ENCODE assay signal across 20 cellular contexts in genomic region chr10:113872139-113873030, GRCh38. TPM values are rescaled to one million over a fixed set of nuclear protein-coding genes. Genes with fewer than 3 reads are reported as not detected.
DNase-seq lines count a peak whose midpoint lies in the region; ATAC-seq, FAIRE-seq and TF ChIP-seq lines count a peak whose summit lies in the region.
"Had no signal": no experiment of that assay in that cellular context is flagged by ENCODE, and none has a peak within 500 bp of the region (broad histone marks: within the 10 kb centered on the region; RNA-seq: fewer than 3 reads in every experiment).

No MANE protein-coding gene starts in this region.

- no peak overlapping the region for H3K4me2 ChIP-seq in A549

- no peaks in the 10 kb centered on the region for H3K27me3 ChIP-seq in WERI-Rb-1 (ENCODE audit: insufficient read depth, low read depth, severe bottlenecking)
- H3K27me3 ChIP-seq: thyroid gland had no signal

- H3K27ac ChIP-seq in A549, result no peak overlapping the region
- no peak overlapping the region for H3K27ac ChIP-seq in WERI-Rb-1
- H3K27ac ChIP-seq: thyroid gland had no signal

- no peak for TF ChIP-seq RAD21 in A549 (conservative IDR thresholded peaks at IDR 0.05 in 1 of 2, IDR thresholded peaks at IDR 0.05 in 1 of 2)

- H3K9me3 ChIP-seq in A549 (peaks cover 15% of the 10 kb centered on the region), WERI-Rb-1 (ENCODE audit: severe bottlenecking) (no peaks in the 10 kb centered on the region)
- H3K9me3 ChIP-seq: thyroid gland had no signal

- 91% methylated on average over 3 of the region's 3 CpGs for WGBS in A549 (ENCODE audit: missing lambda C conversion rate)

- no peaks in the 10 kb centered on the region for H3K4me1 ChIP-seq in A549

- no peak for TF ChIP-seq CTCF in A549 (IDR thresholded peaks at IDR 0.05)
- peak; percentile 8; the same call in 1 of the 2 replicates for TF ChIP-seq CTCF in GM12874 (IDR thresholded peaks at IDR 0.05; ENCODE audit: insufficient read depth, low read depth, low read length)
- TF ChIP-seq CTCF in NB4 (IDR thresholded peaks at IDR 0.05; ENCODE audit: low read depth, low read length), result peak; percentile 7
- peak; percentile 33 for TF ChIP-seq CTCF in choroid plexus epithelial cell (conservative IDR thresholded peaks at IDR 0.05; ENCODE audit: low read depth, low read length)
- no peak for TF ChIP-seq CTCF in WERI-Rb-1 (IDR thresholded peaks at IDR 0.05; ENCODE audit: low read depth, low read length)

- FAIRE-seq in A549 (lab: Jason Lieb, UNC) (peak; percentile 67), HTR-8/SVneo (lab: Jason Lieb, UNC) (no peak)
- FAIRE-seq: astrocyte had no signal

- peak in 1 of 2 experiments; percentile 35 for DNase-seq in A549 (ENCODE audit: low read depth in 1 of 2, low spot score in 1 of 2)
- peak; percentile 47 for DNase-seq in NB4 (ENCODE audit: low read depth)
- DNase-seq in choroid plexus epithelial cell (ENCODE audit: low read depth), result no peak
- no peak for DNase-seq in LoVo (ENCODE audit: low spot score)
- no peak for DNase-seq in WERI-Rb-1
- no peak for DNase-seq in HEK293T (ENCODE audit: extremely low spot score)
- no peak for DNase-seq in HTR-8/SVneo (ENCODE audit: insufficient read length, low spot score)
- DNase-seq: activated CD4-positive, alpha-beta T cell treated with anti-CD3 and anti-CD28 coated beads, Interleukin-2, amount 50 U/mL, for 4 hours; activated naive CD4-positive, alpha-beta T cell treated with anti-CD3 and anti-CD28 coated beads, Interleukin-2, amount 10 ng/mL, durations not matched to agents 7 days and 5 days; CD8-positive, alpha-beta memory T cell; cerebellar nuclear complex; effector memory CD4-positive, alpha-beta T cell; head of caudate nucleus; immature natural killer cell; NCI-H1105 treated with DMSO at 0.1 percent for 48 hours; NCI-H526 treated with DMSO at 0.1 percent for 48 hours; right cardiac atrium; thyroid gland had no signal

- ATAC-seq in A549, result no peak
- ATAC-seq: right cardiac atrium had no signal

- CTCF ChIA-PET in A549 (lab: Yijun Ruan, JAX) (interaction anchor here (1.0 to 1.6 kb wide), 3 partner anchors 10 to 12 kb away, joined by 3 read pairs; no protein-coding TSS in a partner anchor), HEK293T (lab: Yijun Ruan, JAX) (interaction anchor here (0.6 kb wide), 1 partner anchor 124 kb away, joined by 3 read pairs; no protein-coding TSS in a partner anchor)

- TF ChIP-seq POLR2A in A549 (IDR thresholded peaks at IDR 0.05; ENCODE audit: low read length) (no peak), NB4 (IDR thresholded peaks at IDR 0.05; ENCODE audit: extremely low read depth, insufficient read length) (no peak)

- POLR2A ChIA-PET in A549 (lab: Yijun Ruan, JAX), result no interaction called here
- POLR2A ChIA-PET in HEK293T (lab: Yijun Ruan, JAX), result no interaction called here

- H3K4me3 ChIP-seq in A549 (no peak overlapping the region), NB4 (ENCODE audit: low read depth, low read length) (no peak overlapping the region), choroid plexus epithelial cell (ENCODE audit: low read depth, low read length) (no peak overlapping the region), WERI-Rb-1 (ENCODE audit: low read depth, low read length) (no peak overlapping the region)
- H3K4me3 ChIP-seq: thyroid gland had no signal

- peaks cover 14% of the 10 kb centered on the region for H3K36me3 ChIP-seq in WERI-Rb-1
- H3K36me3 ChIP-seq: thyroid gland had no signal

- TF ChIP-seq EP300 in A549 (IDR thresholded peaks at IDR 0.05), result no peak

TF ChIP-seq in A549, 52 proteins besides CTCF, POLR2A, EP300 and RAD21:
- no peak for TF ChIP-seq E2F6 (IDR thresholded peaks at IDR 0.05; ENCODE audit: borderline replicate concordance, low read depth)
- TF ChIP-seq MAFK (IDR thresholded peaks at IDR 0.05; ENCODE audit: partially characterized antibody), result peak; percentile 94

TF ChIP-seq in HEK293T, 16 proteins besides CTCF, POLR2A, EP300 and RAD21:
- TF ChIP-seq ZNF384 (IDR thresholded peaks at IDR 0.05) (no peak), LEF1 (IDR thresholded peaks at IDR 0.05; ENCODE audit: borderline replicate concordance) (no peak), SP1 (IDR thresholded peaks at IDR 0.05) (no peak), ELF4 (IDR thresholded peaks at IDR 0.05) (no peak), FOXM1 (IDR thresholded peaks at IDR 0.05; ENCODE audit: borderline replicate concordance) (no peak), CTBP1 (IDR thresholded peaks at IDR 0.05; ENCODE audit: borderline replicate concordance) (no peak), NFRKB (IDR thresholded peaks at IDR 0.05) (no peak), HDGF (IDR thresholded peaks at IDR 0.05; ENCODE audit: borderline replicate concordance) (no peak), TARDBP (IDR thresholded peaks at IDR 0.05) (no peak), L3MBTL2 (conservative IDR thresholded peaks at IDR 0.05) (no peak)

RNA-seq across cellular contexts. Expression of gene NHLRC2, which starts 17.9 kb away (rescaled TPM):
- polyA plus RNA-seq in A549 (2011; rRNA removed) (16.1 and 17.3 TPM in 2 replicates), A549 (2017; fragmentation: RNase III; extraction: RNeasy Plus Mini Kit Qiagen cat#74134 plus additional on column Dnase treatment) (4.9 to 5.8 TPM (median 5.1 TPM) in 3 replicates)
- 3.1 and 3.9 TPM in 2 replicates for polyA plus RNA-seq in A549 (2012; cell fraction: cytosol; rRNA removed)
- 3.7 and 4.7 TPM in 2 replicates for polyA plus RNA-seq in A549 (2012; cell fraction: nucleus; rRNA removed)
- polyA minus RNA-seq in A549 (2011; rRNA and poly(A)+ RNA removed), result 19.0 and 24.1 TPM in 2 replicates

RNA-seq across cellular contexts. Expression of gene DCLRE1A, which starts 18.5 kb away (rescaled TPM):
- polyA plus RNA-seq in A549 (2011; rRNA removed), result 22.8 and 26.8 TPM in 2 replicates
- 5.3 and 6.3 TPM in 2 replicates for polyA plus RNA-seq in A549 (2012; cell fraction: cytosol; rRNA removed)
- polyA plus RNA-seq in A549 (2012; cell fraction: nucleus; rRNA removed), result 3.0 and 4.3 TPM in 2 replicates
- polyA plus RNA-seq in A549 (2017; fragmentation: RNase III; extraction: RNeasy Plus Mini Kit Qiagen cat#74134 plus additional on column Dnase treatment), result 11.5 to 12.8 TPM (median 11.8 TPM) in 3 replicates
- 11.2 and 11.7 TPM in 2 replicates for polyA minus RNA-seq in A549 (2011; rRNA and poly(A)+ RNA removed)

Comparison
In these comparisons a context has a peak if more than half of its experiments do, and no peak if none do; other contexts are left out.
1. CTCF ChIP-seq: peak in GM12874 (single experiment), NB4 (single experiment) and choroid plexus epithelial cell (single experiment); none in A549 (single experiment) and WERI-Rb-1 (single experiment).